In genomic region chr17:17818088-17818526, GRCh38 we compare ENCODE assay signal across 10 cellular contexts. TPM values are rescaled to one million over a fixed set of nuclear protein-coding genes. Genes with fewer than 3 reads are reported as not detected.
DNase-seq lines count a peak whose midpoint lies in the region; ATAC-seq and TF ChIP-seq lines count a peak whose summit lies in the region.
"Had no signal": no experiment of that assay in that cellular context is flagged by ENCODE, and none has a peak within 500 bp of the region (broad histone marks: within the 10 kb centered on the region; RNA-seq: fewer than 3 reads in every experiment).

No MANE protein-coding gene starts in this region.

- peaks cover 46% of the 10 kb centered on the region for H3K4me1 Mint-ChIP-seq in activated CD4-positive, alpha-beta T cell treated with anti-CD3 and anti-CD28 coated beads for 36 hours

- intact Hi-C loops in activated CD4-positive, alpha-beta T cell treated with anti-CD3 and anti-CD28 coated beads for 36 hours (cut with DNase I, micrococcal nuclease) = loop anchor here in 1 of 2 experiments (2.0 kb wide), 1 partner anchor 37 kb away; no protein-coding TSS in a partner anchor
- intact Hi-C loops in transverse colon (cut with DNase I; ENCODE audit: low total_unique reads) = loop anchor here (10.0 kb wide), 1 partner anchor 107 kb away; no protein-coding TSS in a partner anchor
- intact Hi-C loops in psoas muscle (cut with DNase I) = loop anchor here in 1 of 2 donors (10.0 kb wide), 1 partner anchor 217 kb away; the partner anchor contains the start of genes ATPAF2 and GID4

- in situ Hi-C loops in transverse colon (cut with MboI; ENCODE audit: low pct_ligation_motif_present in 1 of 4, low pct_unique_long_range_greater_than_20kb in 1 of 4, low sequenced_read_pairs in 3 of 4) = loop anchor here in 1 of 4 donors (5.0 kb wide), 1 partner anchor 39 kb away; no protein-coding TSS in a partner anchor

- H3K27ac ChIP-seq in transverse colon (peak overlapping the region in 3 of 4 donors; percentile 53 to 98 (median 57)), psoas muscle (no peak overlapping the region)

- H3K9me3 ChIP-seq in transverse colon (no peaks in the 10 kb centered on the region), psoas muscle (no peaks in the 10 kb centered on the region)

- DNase-seq in activated CD4-positive, alpha-beta T cell treated with anti-CD3 and anti-CD28 coated beads for 36 hours = peak; percentile 63
- no peak for DNase-seq in activated CD4-positive, alpha-beta T cell treated with anti-CD3 and anti-CD28 coated beads for 48 hours
- DNase-seq in NCI-H82 treated with DMSO at 0.1 percent for 48 hours (lab: John Stamatoyannopoulos, UW; ENCODE audit: unreplicated experiment) (peak; percentile 73), erythroblast (lab: John Stamatoyannopoulos, UW) (peak; percentile 44 to 49), transverse colon (no peak), SKM-1 treated with dmso at 0.1 percent for 144 hours (lab: John Stamatoyannopoulos, UW; ENCODE audit: unreplicated experiment) (no peak), psoas muscle (no peak)
- DNase-seq: CD4-positive, CD25-positive, alpha-beta regulatory T cell had no signal

- no peaks in the 10 kb centered on the region for H3K27me3 ChIP-seq in transverse colon
- no peaks in the 10 kb centered on the region for H3K27me3 ChIP-seq in psoas muscle (ENCODE audit: insufficient read depth in 3 of 3, low read length in 2 of 3)

- H3K36me3 Mint-ChIP-seq in activated CD4-positive, alpha-beta T cell treated with anti-CD3 and anti-CD28 coated beads for 36 hours (ENCODE audit: low read depth) = peaks cover 54% of the 10 kb centered on the region

- H3K9me3 Mint-ChIP-seq in activated CD4-positive, alpha-beta T cell treated with anti-CD3 and anti-CD28 coated beads for 36 hours (ENCODE audit: low read depth) = no peaks in the 10 kb centered on the region
- H3K9me3 Mint-ChIP-seq: CD4-positive, CD25-positive, alpha-beta regulatory T cell; stimulated activated memory B cell treated with anti-CD40 and anti-IgM and Interleukin-4, amounts not matched to agents 10 μg/mL and 1 μg/mL and 100 μg/mL, for 72 hours had no signal

- TF ChIP-seq POLR2A in erythroblast (IDR thresholded peaks at IDR 0.05; ENCODE audit: low read length) (no peak), transverse colon (IDR thresholded peaks at IDR 0.05) (peak; percentile 64)

- no peaks in the 10 kb centered on the region for H3K27me3 Mint-ChIP-seq in activated CD4-positive, alpha-beta T cell treated with anti-CD3 and anti-CD28 coated beads for 36 hours
- H3K27me3 Mint-ChIP-seq: CD4-positive, CD25-positive, alpha-beta regulatory T cell; stimulated activated memory B cell treated with anti-CD40 and anti-IgM and Interleukin-4, amounts not matched to agents 10 μg/mL and 1 μg/mL and 100 μg/mL, for 72 hours had no signal

- H3K27ac Mint-ChIP-seq in activated CD4-positive, alpha-beta T cell treated with anti-CD3 and anti-CD28 coated beads for 36 hours = no peak overlapping the region
- H3K27ac Mint-ChIP-seq: stimulated activated memory B cell treated with anti-CD40 and anti-IgM and Interleukin-4, amounts not matched to agents 10 μg/mL and 1 μg/mL and 100 μg/mL, for 72 hours had no signal

- H3K4me3 ChIP-seq in transverse colon = no peak overlapping the region
- no peak overlapping the region for H3K4me3 ChIP-seq in psoas muscle

- H3K36me3 ChIP-seq in transverse colon = peaks cover 0 to 32% (median 7%) of the 10 kb centered on the region in 4 donors
- H3K36me3 ChIP-seq in psoas muscle (ENCODE audit: insufficient read depth in 1 of 2, low read depth in 1 of 2) = peaks cover 3 to 64% of the 10 kb centered on the region in 2 donors

- H3K4me1 ChIP-seq in transverse colon = peaks cover 19 to 56% (median 50%) of the 10 kb centered on the region in 4 donors
- peaks cover 76% of the 10 kb centered on the region for H3K4me1 ChIP-seq in psoas muscle

- CTCF ChIA-PET in activated CD4-positive, alpha-beta T cell treated with anti-CD3 and anti-CD28 coated beads for 36 hours (lab: Charles Lee) = interaction anchor here (0.7 to 0.8 kb wide), 2 partner anchors 36 to 45 kb away, joined by 3 read pairs; no protein-coding TSS in a partner anchor

- WGBS in transverse colon (ENCODE audit: low coverage in 1 of 2), 2 donors = 47 to 74% methylated on average over 3 to 10 of the region's 10 CpGs
- WGBS in psoas muscle, 3 donors = 67 to 81% (median 77%) methylated on average over 10 of the region's 10 CpGs

- TF ChIP-seq CTCF in transverse colon (IDR thresholded peaks at IDR 0.05) = no peak
- no peak for TF ChIP-seq CTCF in psoas muscle (IDR thresholded peaks at IDR 0.05)

- POLR2A ChIA-PET in activated CD4-positive, alpha-beta T cell treated with anti-CD3 and anti-CD28 coated beads for 36 hours (lab: Charles Lee) = no interaction called here

- TF ChIP-seq EP300 in transverse colon (IDR thresholded peaks at IDR 0.05; ENCODE audit: low read depth) = no peak

- H3K4me3 Mint-ChIP-seq in activated CD4-positive, alpha-beta T cell treated with anti-CD3 and anti-CD28 coated beads for 36 hours = no peak overlapping the region
- H3K4me3 Mint-ChIP-seq: stimulated activated memory B cell treated with anti-CD40 and anti-IgM and Interleukin-4, amounts not matched to agents 10 μg/mL and 1 μg/mL and 100 μg/mL, for 72 hours had no signal

- ATAC-seq in activated CD4-positive, alpha-beta T cell treated with anti-CD3 and anti-CD28 coated beads for 36 hours = no peak
- ATAC-seq in psoas muscle = no peak
- ATAC-seq in HG02981 (IDR thresholded peaks at IDR 0.05; ENCODE audit: unreplicated experiment) = no peak
- ATAC-seq: stimulated activated memory B cell treated with anti-CD40 and anti-IgM and Interleukin-4, amounts not matched to agents 10 μg/mL and 1 μg/mL and 100 μg/mL, for 72 hours had no signal

RNA-seq across cellular contexts. Expression of gene SREBF1, which starts 18.7 kb away (rescaled TPM):
- total RNA-seq in activated CD4-positive, alpha-beta T cell treated with anti-CD3 and anti-CD28 coated beads for 36 hours = 10 to 100 TPM; 87.6 to 97.2 TPM
- total RNA-seq in transverse colon (100 to 1,000 TPM in 3 of 4 donors, 10 to 100 TPM in 1; 45.7 to 206 (median 148) TPM), psoas muscle (10 to 100 TPM; 16.1 to 43.0 (median 31.1) TPM)
- 10 to 100 TPM in 2 of 3 donors, 1 to 10 TPM in 1; 6.2 to 19.2 (median 17.7) TPM for polyA plus RNA-seq in psoas muscle

Comparison
In these comparisons a context has a peak if more than half of its experiments do, and no peak if none do; other contexts are left out.
1. DNase-seq: peak in activated CD4-positive, alpha-beta T cell treated with anti-CD3 and anti-CD28 coated beads for 36 hours (single experiment), NCI-H82 treated with DMSO at 0.1 percent for 48 hours (single experiment) and erythroblast (2 of 2); none in activated CD4-positive, alpha-beta T cell treated with anti-CD3 and anti-CD28 coated beads for 48 hours (single experiment), transverse colon (single experiment), SKM-1 treated with dmso at 0.1 percent for 144 hours (single experiment) and psoas muscle (0 of 2).